ENCODE assay signal across 8 cellular contexts in the genomic region with DNA sequence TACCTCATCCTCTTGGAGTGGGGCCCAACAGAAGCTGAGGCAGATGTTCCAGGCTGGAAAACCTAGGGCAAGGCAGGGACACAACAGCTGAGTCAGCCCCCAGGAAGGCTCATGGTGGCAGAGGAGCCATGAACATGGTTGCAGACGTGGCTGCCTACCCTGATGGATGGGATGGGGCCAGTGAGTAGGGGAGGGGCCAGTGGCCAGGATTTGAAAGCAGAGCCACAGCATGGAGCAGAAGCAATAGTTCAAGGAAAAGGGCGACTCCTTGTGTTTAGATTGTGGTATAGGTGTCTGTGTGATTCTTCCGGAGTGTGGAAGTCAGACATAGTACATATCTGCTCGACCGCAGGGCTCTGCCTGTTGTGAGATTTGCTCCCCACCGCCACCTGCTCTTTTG. TPM values are rescaled to one million over a fixed set of nuclear protein-coding genes. Genes with fewer than 3 reads are reported as not detected.
DNase-seq lines count a peak whose midpoint lies in the region; ATAC-seq and TF ChIP-seq lines count a peak whose summit lies in the region.

No MANE protein-coding gene starts in this region.

- TF ChIP-seq EP300 in stomach (IDR thresholded peaks at IDR 0.05): no peak

- H3K9ac ChIP-seq in colonic mucosa (ENCODE audit: low read depth in 2 of 2, low read length in 2 of 2): no peak overlapping the region

- ATAC-seq in GM21717 (IDR thresholded peaks at IDR 0.05; ENCODE audit: unreplicated experiment) (no peak), HG03135 (IDR thresholded peaks at IDR 0.05; ENCODE audit: unreplicated experiment) (no peak)

- WGBS in stomach, 5 donors: 61 to 83% (median 68%) methylated on average over 6 of the region's 6 CpGs

- TF ChIP-seq POLR2A in stomach (IDR thresholded peaks at IDR 0.05): no peak

- H3K36me3 ChIP-seq in left ventricle myocardium inferior (peaks cover 9% of the 10 kb centered on the region), colonic mucosa (no peaks in the 10 kb centered on the region), stomach (peaks cover 0 to 9% (median 6%) of the 10 kb centered on the region in 4 donors)

- intact Hi-C loops in left ventricle myocardium inferior (cut with micrococcal nuclease) (no loop called here), colonic mucosa (cut with DNase I) (no loop called here), stomach (cut with DNase I; ENCODE audit: low total_unique reads) (no loop called here)

- H3K9me3 ChIP-seq in left ventricle myocardium inferior (replicated peaks) (no peaks in the 10 kb centered on the region), colonic mucosa (no peaks in the 10 kb centered on the region), stomach (no peaks in the 10 kb centered on the region)

- peaks cover 22% of the 10 kb centered on the region for H3K4me1 ChIP-seq in left ventricle myocardium inferior
- no peaks in the 10 kb centered on the region for H3K4me1 ChIP-seq in colonic mucosa
- no peaks in the 10 kb centered on the region for H3K4me1 ChIP-seq in stomach

- H3K4me3 ChIP-seq in AG09309 (ENCODE audit: control insufficient read depth, low read depth, low read length) (no peak overlapping the region), left ventricle myocardium inferior (no peak overlapping the region), colonic mucosa (no peak overlapping the region), stomach (no peak overlapping the region)

- H3K27ac ChIP-seq in left ventricle myocardium inferior (replicated peaks) (no peak overlapping the region), colonic mucosa (no peak overlapping the region), stomach (no peak overlapping the region)

- H3K27me3 ChIP-seq in left ventricle myocardium inferior (ENCODE audit: low read depth): no peaks in the 10 kb centered on the region
- H3K27me3 ChIP-seq in colonic mucosa: no peaks in the 10 kb centered on the region
- no peaks in the 10 kb centered on the region for H3K27me3 ChIP-seq in stomach

- TF ChIP-seq CTCF in AG09309 (IDR thresholded peaks at IDR 0.05; ENCODE audit: control insufficient read depth, insufficient read depth, low read depth, low read length, missing control alignments): peak; percentile 38
- peak; percentile 44 for TF ChIP-seq CTCF in left ventricle myocardium inferior (IDR thresholded peaks at IDR 0.05; ENCODE audit: borderline replicate concordance)
- no peak for TF ChIP-seq CTCF in colonic mucosa (IDR thresholded peaks at IDR 0.05)
- peak in 1 of 7 experiments; percentile 21 for TF ChIP-seq CTCF in stomach (IDR thresholded peaks at IDR 0.05)

- DNase-seq in AG09309 (ENCODE audit: low read depth) (no peak), HT-29 (ENCODE audit: low spot score) (peak; percentile 56), left ventricle myocardium inferior (no peak), colonic mucosa (no peak), stomach (no peak)
- peak; percentile 65 for DNase-seq in activated CD4-positive, alpha-beta T cell treated with anti-CD3 and anti-CD28 coated beads for 48 hours

RNA-seq across cellular contexts. Expression of a gene that starts 24.2 kb away (rescaled TPM):
- 6.2 and 9.7 TPM in 2 replicates for total RNA-seq in HT-29 (2014; rRNA removed; shearing (Covaris generic))
- 25.6 TPM for total RNA-seq in left ventricle myocardium inferior
- 10 to 100 TPM in 1 of 2 donors, 1 to 10 TPM in 1; 8.9 to 13.1 TPM for total RNA-seq in colonic mucosa
- 10 to 100 TPM in 2 of 5 donors, 1 to 10 TPM in 2, under 1 TPM in 1; 0.58 to 24.8 (median 5.3) TPM for total RNA-seq in stomach
- polyA plus RNA-seq in stomach: 1 to 10 TPM; 1.7 to 3.1 (median 2.6) TPM

Comparison
In these comparisons a context has a peak if more than half of its experiments do, and no peak if none do; other contexts are left out.
1. DNase-seq: peak in HT-29 (single experiment) and activated CD4-positive, alpha-beta T cell treated with anti-CD3 and anti-CD28 coated beads for 48 hours (single experiment); none in AG09309 (single experiment), left ventricle myocardium inferior (single experiment), colonic mucosa (single experiment) and stomach (single experiment).